In genomic region chr6:35186571-35186970, GRCh38 we compare ENCODE assay signal across 28 cellular contexts. TPM values are rescaled to one million over a fixed set of nuclear protein-coding genes. Genes with fewer than 3 reads are reported as not detected.
"Had no signal": no experiment of that assay in that cellular context is flagged by ENCODE, and none has a peak within 500 bp of the region (broad histone marks: within the 10 kb centered on the region; RNA-seq: fewer than 3 reads in every experiment).

No MANE protein-coding gene starts in this region.

- H3K4me3 ChIP-seq: MG63, PC-9, Peyer's patch, SJCRH30 had no signal

- DNase-seq: IMR-90, Karpas-422, KG1, MG63, NCI-H1092, NCI-H1105 treated with DMSO at 0.1 percent for 48 hours, NCI-H1417 treated with DMSO at 0.1 percent for 48 hours, NCI-H146, NCI-H1694 treated with DMSO at 0.1 percent for 48 hours, NCI-H1930, NCI-H2081, NCI-H2107, NCI-H2227 treated with DMSO at 0.1 percent for 48 hours, NCI-H446, NCI-H510A, NCI-H524 treated with DMSO at 0.1 percent for 48 hours, NCI-H774, PC-9, Peyer's patch, SHP77 treated with DMSO at 0.1 percent for 48 hours, SJCRH30, T-helper 1 cell had no signal

- H3K27me3 ChIP-seq: MG63, Peyer's patch, SJCRH30 had no signal

- FAIRE-seq: HepG2 had no signal

- H3K27ac ChIP-seq: Peyer's patch, SJCRH30 had no signal

- H2AFZ ChIP-seq: PC-9 had no signal

- H3K9me3 ChIP-seq: MG63, Peyer's patch, SJCRH30 had no signal

- ATAC-seq: Right ventricle myocardium inferior, SK-N-SH treated with all-trans-retinoic acid at 6 μM for 48 hours had no signal

- H3K36me3 ChIP-seq: MG63, Peyer's patch, SJCRH30 had no signal

RNA-seq across cellular contexts. Expression of gene SCUBE3, which starts 27.2 kb away (rescaled TPM):
- total RNA-seq: HepG2, OCI-LY7, Peyer's patch had no signal
- polyA plus RNA-seq: HepG2 had no signal

RNA-seq across cellular contexts. Expression of gene TCP11, which starts 45.4 kb away (rescaled TPM):
- total RNA-seq: HepG2, HT1080, OCI-LY7, PC-9, Peyer's patch, Right ventricle myocardium inferior, RPMI7951, SJCRH30 had no signal
